14 cellular contexts compared by ENCODE assay signal in the genomic region with DNA sequence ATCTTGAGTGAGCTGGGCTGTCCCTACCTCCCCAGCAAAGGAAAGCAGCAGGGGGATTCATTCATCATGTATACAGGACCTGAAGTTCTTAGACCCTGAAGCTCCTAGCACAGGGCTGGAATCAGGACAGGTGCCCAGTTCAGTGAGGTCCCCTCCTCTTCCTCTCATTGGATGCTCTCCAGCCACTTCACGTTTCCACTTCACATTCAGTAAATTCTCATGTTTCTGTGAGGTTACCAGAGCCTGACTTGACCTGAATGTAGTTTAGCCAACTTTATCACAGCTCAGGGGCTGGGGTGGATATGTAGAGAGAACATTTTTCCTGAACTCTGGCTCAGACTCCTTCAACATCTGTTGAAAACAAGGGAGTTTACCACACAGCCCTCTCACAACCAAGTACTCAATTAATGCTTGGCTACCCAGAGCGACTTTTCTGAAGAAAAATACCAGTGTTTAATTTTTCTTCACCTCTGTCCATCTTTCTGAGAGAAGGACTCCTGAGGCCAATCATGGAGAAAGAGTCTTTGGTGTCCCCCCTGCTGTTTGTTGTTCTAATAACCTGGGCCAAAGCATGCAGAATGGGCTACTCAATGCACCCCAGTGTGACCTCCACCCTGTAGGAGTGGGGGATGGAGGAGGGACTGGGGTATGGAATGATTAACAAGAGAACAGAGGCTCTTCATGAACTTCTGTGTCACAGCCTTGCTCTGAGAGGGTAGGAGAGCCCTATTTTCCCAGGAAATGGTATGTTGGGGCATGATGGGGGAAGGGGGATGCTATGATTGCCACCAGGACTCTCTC.
"Had no signal": no experiment of that assay in that cellular context is flagged by ENCODE, and none has a peak within 500 bp of the region (broad histone marks: within the 10 kb centered on the region; RNA-seq: fewer than 3 reads in every experiment).

No MANE protein-coding gene starts in this region.

- ATAC-seq: effector memory CD8-positive, alpha-beta T cell; stimulated activated naive CD8-positive, alpha-beta T cell treated with anti-CD3 and anti-CD28 coated beads, Interleukin-15, amount 100 ng/mL, for 72 hours had no signal

- H3K4me1 ChIP-seq: sigmoid colon had no signal

- H3K9me3 ChIP-seq: sigmoid colon had no signal

- H3K4me3 ChIP-seq: sigmoid colon had no signal

- H3K27ac ChIP-seq: epithelial cell of prostate, sigmoid colon had no signal

- FAIRE-seq: keratinocyte had no signal

- H3K36me3 ChIP-seq: sigmoid colon had no signal

- H3K27me3 ChIP-seq: sigmoid colon had no signal

- DNase-seq: activated CD4-positive, alpha-beta T cell treated with anti-CD3 and anti-CD28 coated beads, Interleukin-2, amount 10 ng/mL, durations not matched to agents 7 days and 5 days; activated CD8-positive, alpha-beta memory T cell treated with anti-CD3 and anti-CD28 coated beads for 24 hours; activated naive CD8-positive, alpha-beta T cell treated with anti-CD3 and anti-CD28 coated beads, Interleukin-2, amount 10 ng/mL, durations not matched to agents 7 days and 5 days; aorta; cerebellar nuclear complex; effector memory CD8-positive, alpha-beta T cell; hippocampal formation; midbrain; sigmoid colon; stimulated activated CD4-positive, alpha-beta T cell treated with anti-CD3 and anti-CD28 coated beads, Interleukin-1b, Interleukin-23, amount 100 ng/mL, for 48 hours; stimulated activated naive CD8-positive, alpha-beta T cell treated with anti-CD3 and anti-CD28 coated beads, Interleukin-15, amount 100 ng/mL, for 72 hours; T-helper 9 cell had no signal
